1 cellular context compared by ENCODE assay signal in genomic region chr4:139535852-139536234, GRCh38.
TF ChIP-seq lines count a peak whose summit lies in the region.

No MANE protein-coding gene starts in this region.

TF ChIP-seq in K562, 482 proteins besides CTCF, POLR2A, EP300 and RAD21:
- TF ChIP-seq ZNF311 (CRISPR knock-in tag; IDR thresholded peaks at IDR 0.05) (no peak), CREM (IDR thresholded peaks at IDR 0.05; ENCODE audit: low read depth) (no peak)
- TF ChIP-seq, protein P1, sequence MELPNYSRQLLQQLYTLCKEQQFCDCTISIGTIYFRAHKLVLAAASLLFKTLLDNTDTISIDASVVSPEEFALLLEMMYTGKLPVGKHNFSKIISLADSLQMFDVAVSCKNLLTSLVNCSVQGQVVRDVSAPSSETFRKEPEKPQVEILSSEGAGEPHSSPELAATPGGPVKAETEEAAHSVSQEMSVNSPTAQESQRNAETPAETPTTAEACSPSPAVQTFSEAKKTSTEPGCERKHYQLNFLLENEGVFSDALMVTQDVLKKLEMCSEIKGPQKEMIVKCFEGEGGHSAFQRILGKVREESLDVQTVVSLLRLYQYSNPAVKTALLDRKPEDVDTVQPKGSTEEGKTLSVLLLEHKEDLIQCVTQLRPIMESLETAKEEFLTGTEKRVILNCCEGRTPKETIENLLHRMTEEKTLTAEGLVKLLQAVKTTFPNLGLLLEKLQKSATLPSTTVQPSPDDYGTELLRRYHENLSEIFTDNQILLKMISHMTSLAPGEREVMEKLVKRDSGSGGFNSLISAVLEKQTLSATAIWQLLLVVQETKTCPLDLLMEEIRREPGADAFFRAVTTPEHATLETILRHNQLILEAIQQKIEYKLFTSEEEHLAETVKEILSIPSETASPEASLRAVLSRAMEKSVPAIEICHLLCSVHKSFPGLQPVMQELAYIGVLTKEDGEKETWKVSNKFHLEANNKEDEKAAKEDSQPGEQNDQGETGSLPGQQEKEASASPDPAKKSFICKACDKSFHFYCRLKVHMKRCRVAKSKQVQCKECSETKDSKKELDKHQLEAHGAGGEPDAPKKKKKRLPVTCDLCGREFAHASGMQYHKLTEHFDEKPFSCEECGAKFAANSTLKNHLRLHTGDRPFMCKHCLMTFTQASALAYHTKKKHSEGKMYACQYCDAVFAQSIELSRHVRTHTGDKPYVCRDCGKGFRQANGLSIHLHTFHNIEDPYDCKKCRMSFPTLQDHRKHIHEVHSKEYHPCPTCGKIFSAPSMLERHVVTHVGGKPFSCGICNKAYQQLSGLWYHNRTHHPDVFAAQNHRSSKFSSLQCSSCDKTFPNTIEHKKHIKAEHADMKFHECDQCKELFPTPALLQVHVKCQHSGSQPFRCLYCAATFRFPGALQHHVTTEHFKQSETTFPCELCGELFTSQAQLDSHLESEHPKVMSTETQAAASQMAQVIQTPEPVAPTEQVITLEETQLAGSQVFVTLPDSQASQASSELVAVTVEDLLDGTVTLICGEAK (IDR thresholded peaks at IDR 0.05) = peak; percentile 81
- TF ChIP-seq, protein P1 (CRISPR knock-in tag; IDR thresholded peaks at IDR 0.05) = no peak
